24 cellular contexts compared by ENCODE assay signal in the genomic region with DNA sequence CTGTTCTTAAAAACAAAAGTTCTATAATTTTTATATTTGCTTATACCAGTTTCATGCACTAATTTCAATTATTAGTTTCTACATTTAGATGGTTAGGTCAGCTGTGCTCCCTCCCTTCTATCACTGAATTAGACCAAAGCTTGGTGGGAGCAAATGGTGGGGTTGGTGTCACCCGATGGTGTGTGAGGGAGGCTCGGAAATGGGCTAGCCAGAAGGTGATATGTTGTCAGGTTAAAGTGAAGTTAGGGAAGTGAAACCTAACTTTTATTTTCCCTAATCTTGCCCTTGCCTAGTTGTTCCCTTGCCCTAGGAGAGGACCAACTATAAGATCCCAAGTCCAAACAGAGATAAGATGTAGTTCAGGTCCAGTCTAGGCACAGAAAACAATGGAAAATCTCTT.
"Had no signal": no experiment of that assay in that cellular context is flagged by ENCODE, and none has a peak within 500 bp of the region (broad histone marks: within the 10 kb centered on the region; RNA-seq: fewer than 3 reads in every experiment).

No MANE protein-coding gene starts in this region.

- H3K9me3 Mint-ChIP-seq: immature natural killer cell; naive thymus-derived CD8-positive, alpha-beta T cell had no signal

- FAIRE-seq: colon, endothelial cell of umbilical vein, frontal cortex, kidney had no signal

- H3K9me3 ChIP-seq: esophagus muscularis mucosa, gastroesophageal sphincter, heart left ventricle, left lung, lower lobe of right lung had no signal

- H3K27me3 ChIP-seq: dorsolateral prefrontal cortex, esophagus muscularis mucosa, foreskin keratinocyte, gastroesophageal sphincter, heart left ventricle, hepatocyte, left lung had no signal

- H3K36me3 ChIP-seq: esophagus muscularis mucosa, gastroesophageal sphincter, heart left ventricle, left lung, lower lobe of right lung had no signal

- H3K4me1 Mint-ChIP-seq: immature natural killer cell; naive thymus-derived CD8-positive, alpha-beta T cell had no signal

- H3K36me3 Mint-ChIP-seq: immature natural killer cell had no signal

- H3K79me2 ChIP-seq: hepatocyte had no signal

- H3K4me3 Mint-ChIP-seq: immature natural killer cell; naive thymus-derived CD8-positive, alpha-beta T cell had no signal

- DNase-seq: dermis blood vessel endothelial cell; dorsolateral prefrontal cortex; effector CD4-positive, alpha-beta T cell; effector memory CD4-positive, alpha-beta T cell; foreskin keratinocyte; heart left ventricle; hypothalamus; immature natural killer cell; islet precursor cell; kidney; kidney glomerular epithelial cell; left lung; left ventricle myocardium superior; lower lobe of right lung; mesendoderm; midbrain; naive thymus-derived CD8-positive, alpha-beta T cell had no signal

- H3K4me1 ChIP-seq: esophagus muscularis mucosa, foreskin keratinocyte, gastroesophageal sphincter, heart left ventricle, left lung, lower lobe of right lung had no signal

- H3K27ac Mint-ChIP-seq: immature natural killer cell; naive thymus-derived CD8-positive, alpha-beta T cell had no signal

- H2AFZ ChIP-seq: hepatocyte had no signal

- H3K27ac ChIP-seq: coronary artery, dorsolateral prefrontal cortex, esophagus muscularis mucosa, foreskin keratinocyte, gastroesophageal sphincter, heart left ventricle, hepatocyte, left lung, lower lobe of right lung had no signal

- H3K4me2 ChIP-seq: hepatocyte had no signal

- ATAC-seq: foreskin keratinocyte; gastroesophageal sphincter; heart left ventricle; left lung; left ventricle myocardium superior; lower lobe of right lung; naive thymus-derived CD8-positive, alpha-beta T cell had no signal

- H3K4me3 ChIP-seq: coronary artery, dorsolateral prefrontal cortex, esophagus muscularis mucosa, gastroesophageal sphincter, heart left ventricle, hepatocyte, left lung, lower lobe of right lung had no signal
